In genomic region chr1:89381617-89382016, GRCh38 we compare ENCODE assay signal across 2 cellular contexts.
A peak's percentile ranks its signal among the peaks of the same experiment; 100 is the strongest.
TF ChIP-seq lines count a peak whose summit lies in the region.

No MANE protein-coding gene starts in this region.

TF ChIP-seq in HepG2, 621 proteins besides CTCF, POLR2A, EP300 and RAD21:
- TF ChIP-seq CBX1 (IDR thresholded peaks at IDR 0.05; ENCODE audit: low read depth), result no peak
- TF ChIP-seq TRIM22 (IDR thresholded peaks at IDR 0.05), result no peak
- 0 out of 2 replicates have a peak, but pooled peaks have one; percentile 15 for TF ChIP-seq STAG1 (CRISPR knock-in tag; IDR thresholded peaks at IDR 0.05)

TF ChIP-seq in K562, 482 proteins besides CTCF, POLR2A, EP300 and RAD21:
- TF ChIP-seq SRF (CRISPR knock-in tag; IDR thresholded peaks at IDR 0.05), result no peak
- no peak for TF ChIP-seq GTF3C2 (IDR thresholded peaks at IDR 0.05; ENCODE audit: borderline replicate concordance, extremely low read depth, insufficient read length)
- TF ChIP-seq ZC3H11A (IDR thresholded peaks at IDR 0.05; ENCODE audit: low read depth, low read length), result no peak
- TF ChIP-seq IFI16 (CRISPR knock-in tag; IDR thresholded peaks at IDR 0.05), result no peak
- no peak for TF ChIP-seq CTBP1 (IDR thresholded peaks at IDR 0.05; ENCODE audit: borderline replicate concordance)
- no peak for TF ChIP-seq SMARCC2 (IDR thresholded peaks at IDR 0.05; ENCODE audit: low read depth)
- TF ChIP-seq CCAR2 (IDR thresholded peaks at IDR 0.05; ENCODE audit: low read depth, low read length), result no peak
- no peak for TF ChIP-seq CHAMP1 (IDR thresholded peaks at IDR 0.05)
- TF ChIP-seq MCM5 (IDR thresholded peaks at IDR 0.05; ENCODE audit: low read depth), result no peak
- no peak for TF ChIP-seq SETDB1 (IDR thresholded peaks at IDR 0.05; ENCODE audit: low read length)
- no peak for TF ChIP-seq ZNF174 (CRISPR knock-in tag; IDR thresholded peaks at IDR 0.05)
- no peak for TF ChIP-seq RBM22 (IDR thresholded peaks at IDR 0.05; ENCODE audit: low read depth, low read length, poor library complexity, severe bottlenecking)
- TF ChIP-seq ILK (tag; IDR thresholded peaks at IDR 0.05; ENCODE audit: borderline replicate concordance, low read depth), result no peak
- no peak for TF ChIP-seq ZNF780A (CRISPR knock-in tag; IDR thresholded peaks at IDR 0.05)
- no peak for TF ChIP-seq RUNX1 (IDR thresholded peaks at IDR 0.05; ENCODE audit: low read depth)
- TF ChIP-seq ZNF436 (CRISPR knock-in tag; IDR thresholded peaks at IDR 0.05), result no peak
TF ChIP-seq in K562: peak in this region for 0.
